Comparison of ENCODE assay signal across 9 cellular contexts in genomic region chr10:117477961-117478670, GRCh38.
DNase-seq lines count a peak whose midpoint lies in the region; TF ChIP-seq lines count a peak whose summit lies in the region.
"Had no signal": no experiment of that assay in that cellular context is flagged by ENCODE, and none has a peak within 500 bp of the region (broad histone marks: within the 10 kb centered on the region; RNA-seq: fewer than 3 reads in every experiment).

No MANE protein-coding gene starts in this region.

- H3K9me3 ChIP-seq in hepatocyte (ENCODE audit: low read depth): no peaks in the 10 kb centered on the region
- no peaks in the 10 kb centered on the region for H3K9me3 ChIP-seq in uterus

- H3K4me1 ChIP-seq in hepatocyte (ENCODE audit: insufficient read depth) (no peaks in the 10 kb centered on the region), uterus (peaks cover 0 to 9% of the 10 kb centered on the region in 2 donors)

- DNase-seq in SKM-1 treated with dmso at 0.1 percent for 144 hours (lab: John Stamatoyannopoulos, UW; ENCODE audit: unreplicated experiment): peak; percentile 34
- no peak for DNase-seq in SKM-1 (lab: John Stamatoyannopoulos, UW; ENCODE audit: unreplicated experiment)
- DNase-seq in SK-MEL-5 (ENCODE audit: low read depth, low spot score): peak; percentile 39
- DNase-seq in hepatocyte (ENCODE audit: low spot score): peak; percentile 54
- no peak for DNase-seq in uterus
- no peak for DNase-seq in inferior parietal cortex (ENCODE audit: extremely low spot score)
- no peak for DNase-seq in NCI-H345 (lab: John Stamatoyannopoulos, UW)
- DNase-seq in activated effector memory CD4-positive, alpha-beta T cell treated with Interleukin-2 at 50 U/mL for 16 hours: no peak
- DNase-seq: activated naive CD4-positive, alpha-beta T cell had no signal

- peak; percentile 36 for TF ChIP-seq CTCF in hepatocyte (IDR thresholded peaks at IDR 0.05; ENCODE audit: poor library complexity)
- peak in 3 of 4 experiments; percentile 14 to 45 (median 15) for TF ChIP-seq CTCF in uterus (IDR thresholded peaks at IDR 0.05)

- TF ChIP-seq POLR2A in uterus (IDR thresholded peaks at IDR 0.05): no peak

- no peak overlapping the region for H2AFZ ChIP-seq in hepatocyte

- in situ Hi-C loops in SK-MEL-5 (cut with HindIII; ENCODE audit: low pct_unique_long_range_greater_than_20kb, low sequenced_read_pairs): no loop called here

- H3K9me2 ChIP-seq in hepatocyte (replicated peaks; ENCODE audit: insufficient read depth): no peaks in the 10 kb centered on the region

- WGBS in hepatocyte (ENCODE audit: low lambda C conversion rate, missing lambda C conversion rate): 53% methylated on average over 5 of the region's 5 CpGs

- H3K79me2 ChIP-seq in hepatocyte: no peaks in the 10 kb centered on the region

- no peaks in the 10 kb centered on the region for H4K20me1 ChIP-seq in hepatocyte (ENCODE audit: insufficient read depth, poor library complexity, severe bottlenecking)

- no peak overlapping the region for H3K27ac ChIP-seq in hepatocyte
- peak overlapping the region; percentile 62 to 74 for H3K27ac ChIP-seq in uterus

- H3K27me3 ChIP-seq in hepatocyte (no peaks in the 10 kb centered on the region), uterus (no peaks in the 10 kb centered on the region)

- intact Hi-C loops in uterus (cut with DNase I; ENCODE audit: low total_unique reads): no loop called here

- H3K36me3 ChIP-seq in hepatocyte (replicated peaks; ENCODE audit: insufficient read depth, low read depth): no peaks in the 10 kb centered on the region
- no peaks in the 10 kb centered on the region for H3K36me3 ChIP-seq in uterus

- no peak overlapping the region for H3K4me2 ChIP-seq in hepatocyte

- H3K4me3 ChIP-seq in hepatocyte (no peak overlapping the region), uterus (no peak overlapping the region)

Comparison
In these comparisons a context has a peak if more than half of its experiments do, and no peak if none do; other contexts are left out.
1. DNase-seq: peak in SKM-1 treated with dmso at 0.1 percent for 144 hours (single experiment), SK-MEL-5 (single experiment) and hepatocyte (single experiment); none in SKM-1 (single experiment), uterus (0 of 2), inferior parietal cortex (single experiment), NCI-H345 (single experiment) and activated effector memory CD4-positive, alpha-beta T cell treated with Interleukin-2 at 50 U/mL for 16 hours (single experiment).